In genomic region chr2:240463274-240463865, GRCh38 we compare ENCODE assay signal across 12 cellular contexts. TPM values are rescaled to one million over a fixed set of nuclear protein-coding genes. Genes with fewer than 3 reads are reported as not detected.
A peak's percentile ranks its signal among the peaks of the same experiment; 100 is the strongest.
DNase-seq lines count a peak whose midpoint lies in the region; ATAC-seq and TF ChIP-seq lines count a peak whose summit lies in the region.
"Had no signal": no experiment of that assay in that cellular context is flagged by ENCODE, and none has a peak within 500 bp of the region (broad histone marks: within the 10 kb centered on the region; RNA-seq: fewer than 3 reads in every experiment).

No MANE protein-coding gene starts in this region.

- ATAC-seq in T-helper 17 cell (no peak), left ventricle myocardium superior (no peak), GM19395 (IDR thresholded peaks at IDR 0.05; ENCODE audit: unreplicated experiment) (no peak)
- ATAC-seq in stimulated activated memory B cell treated with anti-CD40 and anti-IgM and Interleukin-4, amounts not matched to agents 10 μg/mL and 1 μg/mL and 100 μg/mL, for 72 hours: no peak
- ATAC-seq: naive thymus-derived CD8-positive, alpha-beta T cell; T-cell had no signal

- no peak overlapping the region for H3K27ac Mint-ChIP-seq in T-helper 17 cell
- H3K27ac Mint-ChIP-seq in stimulated activated memory B cell treated with anti-CD40 and anti-IgM and Interleukin-4, amounts not matched to agents 10 μg/mL and 1 μg/mL and 100 μg/mL, for 72 hours: no peak overlapping the region
- H3K27ac Mint-ChIP-seq: activated naive CD8-positive, alpha-beta T cell; T-cell had no signal

- H3K36me3 ChIP-seq in BE2C (no peaks in the 10 kb centered on the region; the same call in 1 of the 2 replicates), prostate gland (no peaks in the 10 kb centered on the region)

- H3K27me3 ChIP-seq in BE2C (no peaks in the 10 kb centered on the region), prostate gland (replicated peaks; ENCODE audit: insufficient read depth) (no peaks in the 10 kb centered on the region)

- no peaks in the 10 kb centered on the region for H3K9me3 Mint-ChIP-seq in stimulated activated memory B cell treated with anti-CD40 and anti-IgM and Interleukin-4, amounts not matched to agents 10 μg/mL and 1 μg/mL and 100 μg/mL, for 72 hours
- H3K9me3 Mint-ChIP-seq: naive thymus-derived CD8-positive, alpha-beta T cell; T-cell had no signal

- intact Hi-C loops in left ventricle myocardium superior (cut with micrococcal nuclease) (no loop called here), prostate gland (cut with DNase I) (no loop called here)

- H3K4me3 Mint-ChIP-seq in T-helper 17 cell: no peak overlapping the region
- no peak overlapping the region for H3K4me3 Mint-ChIP-seq in stimulated activated memory B cell treated with anti-CD40 and anti-IgM and Interleukin-4, amounts not matched to agents 10 μg/mL and 1 μg/mL and 100 μg/mL, for 72 hours
- H3K4me3 Mint-ChIP-seq: activated naive CD8-positive, alpha-beta T cell; naive thymus-derived CD8-positive, alpha-beta T cell; T-cell had no signal

- no peaks in the 10 kb centered on the region for H3K36me3 Mint-ChIP-seq in T-helper 17 cell (ENCODE audit: low read depth)
- H3K36me3 Mint-ChIP-seq in stimulated activated memory B cell treated with anti-CD40 and anti-IgM and Interleukin-4, amounts not matched to agents 10 μg/mL and 1 μg/mL and 100 μg/mL, for 72 hours: no peaks in the 10 kb centered on the region
- H3K36me3 Mint-ChIP-seq: activated naive CD8-positive, alpha-beta T cell; naive thymus-derived CD8-positive, alpha-beta T cell; T-cell had no signal

- WGBS in prostate gland: 93% methylated on average over 15 of the region's 22 CpGs

- H3K9me3 ChIP-seq in BE2C (no peaks in the 10 kb centered on the region), T-helper 17 cell (ENCODE audit: control insufficient read depth, low read length, poor library complexity, severe bottlenecking) (no peaks in the 10 kb centered on the region), prostate gland (no peaks in the 10 kb centered on the region)

- H3K4me1 Mint-ChIP-seq in T-helper 17 cell: no peaks in the 10 kb centered on the region
- H3K4me1 Mint-ChIP-seq in stimulated activated memory B cell treated with anti-CD40 and anti-IgM and Interleukin-4, amounts not matched to agents 10 μg/mL and 1 μg/mL and 100 μg/mL, for 72 hours: no peaks in the 10 kb centered on the region
- H3K4me1 Mint-ChIP-seq: T-cell had no signal

- TF ChIP-seq CTCF in BE2C (IDR thresholded peaks at IDR 0.05; ENCODE audit: low read depth, low read length) (no peak), prostate gland (IDR thresholded peaks at IDR 0.05) (no peak), foreskin fibroblast (IDR thresholded peaks at IDR 0.05; ENCODE audit: low read depth, low read length) (no peak)

- H3K27me3 Mint-ChIP-seq in T-helper 17 cell: no peaks in the 10 kb centered on the region
- H3K27me3 Mint-ChIP-seq in stimulated activated memory B cell treated with anti-CD40 and anti-IgM and Interleukin-4, amounts not matched to agents 10 μg/mL and 1 μg/mL and 100 μg/mL, for 72 hours: no peaks in the 10 kb centered on the region
- H3K27me3 Mint-ChIP-seq: activated naive CD8-positive, alpha-beta T cell; naive thymus-derived CD8-positive, alpha-beta T cell; T-cell had no signal

- no peak for TF ChIP-seq POLR2A in prostate gland (IDR thresholded peaks at IDR 0.05)

- H3K4me3 ChIP-seq in BE2C (ENCODE audit: low read depth, low read length) (no peak overlapping the region), prostate gland (no peak overlapping the region), foreskin fibroblast (ENCODE audit: low read depth in 1 of 2, low read length in 2 of 2) (no peak overlapping the region)

- peaks cover 23% of the 10 kb centered on the region for H3K4me1 ChIP-seq in BE2C
- no peaks in the 10 kb centered on the region for H3K4me1 ChIP-seq in prostate gland (replicated peaks)

- DNase-seq in BE2C (peak; percentile 6), T-helper 17 cell (peak in 2 of 3 donors; percentile 5 to 10), left ventricle myocardium superior (peak; percentile 24), prostate gland (ENCODE audit: low spot score) (peak; percentile 3), HPDE6-E6E7 (ENCODE audit: extremely low spot score) (no peak), foreskin fibroblast (no peak)
- DNase-seq: DND-41 had no signal

- no peak overlapping the region for H3K27ac ChIP-seq in prostate gland

RNA-seq across cellular contexts. Expression of gene GPC1, which starts 27.9 kb away (rescaled TPM):
- 46.0 TPM for polyA plus RNA-seq in BE2C (2012; ENCODE audit: insufficient read depth, insufficient read length, low read depth)
- 1 to 10 TPM; 1.5 to 1.7 TPM for total RNA-seq in T-helper 17 cell
- total RNA-seq in left ventricle myocardium superior: 177 TPM
- total RNA-seq in prostate gland: 100 to 1,000 TPM in 1 of 2 donors, 10 to 100 TPM in 1; 80.7 to 447 TPM

Comparison
In these comparisons a context has a peak if more than half of its experiments do, and no peak if none do; other contexts are left out.
1. DNase-seq: peak in BE2C (single experiment), T-helper 17 cell (2 of 3), left ventricle myocardium superior (single experiment) and prostate gland (single experiment); none in HPDE6-E6E7 (single experiment) and foreskin fibroblast (0 of 2).
2. RNA of gene GPC1, which starts 27.9 kb away (total RNA-seq): 80.7 to 447 TPM in prostate gland and 177 TPM in left ventricle myocardium superior (single experiment); 1.5 to 1.7 TPM in T-helper 17 cell; every median in the first group is over 10 times any median in the second.